23 cellular contexts compared by ENCODE assay signal in the genomic region with DNA sequence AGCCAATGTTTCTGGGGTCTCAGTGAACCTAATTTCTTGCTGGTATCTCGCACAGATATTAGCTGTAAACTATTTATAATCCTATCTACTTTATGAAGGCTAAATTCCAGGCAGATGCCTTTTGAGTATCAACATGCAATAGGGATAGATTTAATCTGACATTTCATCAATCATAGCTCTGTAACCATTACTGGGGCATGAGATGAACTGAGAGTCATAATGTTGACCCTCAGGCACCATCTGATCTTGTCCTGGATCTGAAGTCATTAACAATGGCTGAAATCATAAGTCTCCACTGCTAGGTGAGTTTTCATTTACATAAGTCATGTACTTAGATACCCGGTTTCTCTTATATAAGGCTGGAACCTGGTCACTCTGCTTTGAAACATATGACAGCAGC.
"Had no signal": no experiment of that assay in that cellular context is flagged by ENCODE, and none has a peak within 500 bp of the region (broad histone marks: within the 10 kb centered on the region; RNA-seq: fewer than 3 reads in every experiment).

No MANE protein-coding gene starts in this region.

- H3K36me3 ChIP-seq: colonic mucosa, esophagus squamous epithelium, gastrocnemius medialis, heart right ventricle, left lung, lower lobe of right lung had no signal

- H3K27me3 ChIP-seq: colonic mucosa, esophagus squamous epithelium, gastrocnemius medialis, left lung had no signal

- H3K4me1 ChIP-seq: colonic mucosa, esophagus squamous epithelium, gastrocnemius medialis, lower lobe of right lung had no signal

- ATAC-seq: effector memory CD8-positive, alpha-beta T cell; esophagus mucosa; gastrocnemius medialis; heart right ventricle; left cardiac atrium; left lung; left ventricle myocardium superior; lower lobe of right lung; naive thymus-derived CD4-positive, alpha-beta T cell had no signal

- H3K4me3 ChIP-seq: colonic mucosa, esophagus squamous epithelium, gastrocnemius medialis, heart right ventricle, left lung, lower lobe of right lung had no signal

- H3K9me3 ChIP-seq: colonic mucosa, esophagus squamous epithelium, gastrocnemius medialis, lower lobe of right lung had no signal

- H3K27ac ChIP-seq: colonic mucosa, epithelial cell of prostate, esophagus squamous epithelium, gastrocnemius medialis, heart right ventricle, left lung, lower lobe of right lung had no signal

- DNase-seq: colonic mucosa; cortex of kidney; effector CD8-positive, alpha-beta T cell; effector memory CD8-positive, alpha-beta T cell; endodermal cell; erythroblast; esophagus squamous epithelium; foreskin fibroblast; foreskin melanocyte; gastrocnemius medialis; glutamatergic neuron; head of caudate nucleus; heart right ventricle; hippocampal formation; left cardiac atrium; left lung; left ventricle myocardium superior; lower lobe of right lung; mesendoderm; midbrain; naive thymus-derived CD4-positive, alpha-beta T cell had no signal
